Comparison of ENCODE assay signal across 9 cellular contexts in the genomic region with DNA sequence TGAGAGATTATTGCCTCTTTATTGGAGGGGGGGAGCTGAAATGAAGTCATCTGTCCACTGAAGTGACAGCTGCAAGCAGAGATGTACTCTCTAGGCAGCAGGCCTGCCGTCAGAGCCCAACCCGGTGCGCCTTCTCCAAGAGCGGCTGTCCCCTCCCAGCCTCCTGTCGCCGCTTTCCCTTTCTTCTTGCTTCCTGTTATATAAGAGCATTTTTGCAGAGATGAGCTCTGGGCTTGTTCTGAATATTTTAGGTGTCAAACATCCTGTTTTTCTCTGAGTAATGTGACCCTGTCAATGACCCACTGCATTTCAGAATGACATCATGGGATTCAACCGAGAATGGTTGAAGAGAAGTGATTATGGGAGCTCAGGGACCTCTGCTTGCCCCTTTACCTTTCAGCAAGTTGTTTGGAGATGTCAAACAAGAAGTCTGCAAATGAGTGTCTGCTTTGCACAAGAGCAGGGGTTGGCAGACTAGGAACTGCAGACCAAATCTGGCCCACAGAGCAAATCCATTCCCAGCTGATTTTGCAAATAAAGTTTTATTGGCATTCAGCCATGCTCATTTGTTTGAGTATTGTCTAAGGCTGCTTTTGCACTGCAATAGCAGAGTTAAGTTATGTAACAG.
DNase-seq lines count a peak whose midpoint lies in the region; ATAC-seq, FAIRE-seq and TF ChIP-seq lines count a peak whose summit lies in the region.
"Had no signal": no experiment of that assay in that cellular context is flagged by ENCODE, and none has a peak within 500 bp of the region (broad histone marks: within the 10 kb centered on the region; RNA-seq: fewer than 3 reads in every experiment).

No MANE protein-coding gene starts in this region.

- no peak overlapping the region for H3K27ac Mint-ChIP-seq in astrocyte (ENCODE audit: unreplicated experiment)

- TF ChIP-seq CTCF in AG10803 (conservative IDR thresholded peaks at IDR 0.05; ENCODE audit: low read length) (no peak), NB4 (IDR thresholded peaks at IDR 0.05; ENCODE audit: low read depth, low read length) (no peak), astrocyte (IDR thresholded peaks at IDR 0.05; ENCODE audit: insufficient read depth, low read depth, low read length) (no peak), lower lobe of right lung (IDR thresholded peaks at IDR 0.05) (no peak), testis (IDR thresholded peaks at IDR 0.05) (no peak)

- no peaks in the 10 kb centered on the region for H3K79me2 ChIP-seq in astrocyte (ENCODE audit: insufficient read depth, low read length)

- intact Hi-C loops in lower lobe of right lung (cut with DNase I) (no loop called here), testis (cut with DNase I; ENCODE audit: low total_unique reads) (no loop called here)

- DNase-seq in AG10803 (ENCODE audit: low read depth) (peak; percentile 47), NB4 (ENCODE audit: low read depth) (peak; percentile 6), astrocyte (ENCODE audit: low read depth) (peak; percentile 57), lower lobe of right lung (peak; percentile 50), hippocampal formation (lab: John Stamatoyannopoulos, UW) (no peak), testis (no peak)
- DNase-seq: Karpas-422 had no signal

- no peaks in the 10 kb centered on the region for H3K27me3 Mint-ChIP-seq in astrocyte (ENCODE audit: low read depth, unreplicated experiment)

- H3K4me3 ChIP-seq in AG10803 (ENCODE audit: low read length): no peak overlapping the region
- no peak overlapping the region for H3K4me3 ChIP-seq in NB4 (ENCODE audit: low read depth, low read length)
- no peak overlapping the region for H3K4me3 ChIP-seq in astrocyte (ENCODE audit: insufficient read depth, low read depth, low read length)
- H3K4me3 ChIP-seq in lower lobe of right lung: no peak overlapping the region
- no peak overlapping the region for H3K4me3 ChIP-seq in testis

- TF ChIP-seq POLR2A in NB4 (IDR thresholded peaks at IDR 0.05; ENCODE audit: extremely low read depth, insufficient read length): no peak
- no peak for TF ChIP-seq POLR2A in testis (IDR thresholded peaks at IDR 0.05)

- peak; percentile 51 to 54 for ATAC-seq in lower lobe of right lung
- ATAC-seq in HG03196 (IDR thresholded peaks at IDR 0.05; ENCODE audit: unreplicated experiment): no peak
- ATAC-seq in GM19397 (IDR thresholded peaks at IDR 0.05; ENCODE audit: unreplicated experiment): no peak

- no peaks in the 10 kb centered on the region for H3K9me3 ChIP-seq in astrocyte (ENCODE audit: insufficient read depth, low read depth, low read length)
- H3K9me3 ChIP-seq in lower lobe of right lung: no peaks in the 10 kb centered on the region
- H3K9me3 ChIP-seq in testis: no peaks in the 10 kb centered on the region

- H4K20me1 ChIP-seq in astrocyte (ENCODE audit: insufficient read depth, low read length): no peaks in the 10 kb centered on the region

- H2AFZ ChIP-seq in astrocyte (ENCODE audit: low read depth, low read length): no peak overlapping the region

- peaks cover 2% of the 10 kb centered on the region for H3K9me3 Mint-ChIP-seq in astrocyte (ENCODE audit: unreplicated experiment)

- H3K4me1 ChIP-seq in astrocyte (ENCODE audit: insufficient read depth, low read length) (peaks cover 15% of the 10 kb centered on the region), lower lobe of right lung (no peaks in the 10 kb centered on the region), testis (no peaks in the 10 kb centered on the region)

- H3K4me3 Mint-ChIP-seq in astrocyte (ENCODE audit: unreplicated experiment): no peak overlapping the region

- H3K4me1 Mint-ChIP-seq in astrocyte (ENCODE audit: low read depth, unreplicated experiment): peaks cover 21% of the 10 kb centered on the region

- no peaks in the 10 kb centered on the region for H3K27me3 ChIP-seq in astrocyte (ENCODE audit: insufficient read depth, low read length)
- H3K27me3 ChIP-seq in lower lobe of right lung (ENCODE audit: low read depth): no peaks in the 10 kb centered on the region
- no peaks in the 10 kb centered on the region for H3K27me3 ChIP-seq in testis

- WGBS in testis, 2 donors: 47 to 68% methylated on average over 6 to 7 of the region's 7 CpGs

- FAIRE-seq in astrocyte (lab: Jason Lieb, UNC): no peak

- H3K36me3 Mint-ChIP-seq in astrocyte (ENCODE audit: low read depth, unreplicated experiment): no peaks in the 10 kb centered on the region

- peak overlapping the region; percentile 31 for H3K9ac ChIP-seq in astrocyte (ENCODE audit: low read length)

- peak overlapping the region; percentile 69 for H3K4me2 ChIP-seq in astrocyte (ENCODE audit: low read length)

- no peaks in the 10 kb centered on the region for H3K36me3 ChIP-seq in astrocyte (ENCODE audit: insufficient read depth, low read length)
- H3K36me3 ChIP-seq in lower lobe of right lung: no peaks in the 10 kb centered on the region
- H3K36me3 ChIP-seq in testis (ENCODE audit: low read depth, missing control alignments): no peaks in the 10 kb centered on the region

- H3K27ac ChIP-seq in astrocyte (ENCODE audit: low read depth, low read length) (peak overlapping the region; percentile 40), lower lobe of right lung (peak overlapping the region; percentile 46), testis (no peak overlapping the region)

Comparison
In these comparisons a context has a peak if more than half of its experiments do, and no peak if none do; other contexts are left out.
1. DNase-seq: peak in AG10803 (single experiment), NB4 (single experiment), astrocyte (single experiment) and lower lobe of right lung (single experiment); none in hippocampal formation (0 of 2) and testis (single experiment).
2. H3K27ac ChIP-seq: peak in astrocyte (single experiment) and lower lobe of right lung (single experiment); none in testis (0 of 2).
3. ATAC-seq: peak in lower lobe of right lung (2 of 2); none in HG03196 (single experiment) and GM19397 (single experiment).